In genomic region chr17:79921411-79922160, GRCh38 we compare ENCODE assay signal across 13 cellular contexts.
DNase-seq lines count a peak whose midpoint lies in the region; ATAC-seq and TF ChIP-seq lines count a peak whose summit lies in the region.
"Had no signal": no experiment of that assay in that cellular context is flagged by ENCODE, and none has a peak within 500 bp of the region (broad histone marks: within the 10 kb centered on the region; RNA-seq: fewer than 3 reads in every experiment).

No MANE protein-coding gene starts in this region.

- TF ChIP-seq EP300 in SK-N-SH (IDR thresholded peaks at IDR 0.05; ENCODE audit: borderline replicate concordance in 1 of 2, low read depth in 1 of 2, low read length in 1 of 2) = no peak

- H3K4me1 ChIP-seq in A673 (ENCODE audit: insufficient read depth, low read length, poor library complexity, severe bottlenecking) = peaks cover 7% of the 10 kb centered on the region
- H3K4me1 ChIP-seq in BLaER1 treated with 17β-estradiol and CSF1 and Interleukin-3, amounts not matched to agents 10 nM and 100 nM = peaks cover 0 to 43% (median 30%) of the 10 kb centered on the region in 10 experiments; a peak in 15 of 20 replicates
- peaks cover 9 to 27% of the 10 kb centered on the region in 2 experiments; a peak in 2 of 4 replicates for H3K4me1 ChIP-seq in SK-N-SH (ENCODE audit: control insufficient read depth in 1 of 2, insufficient read depth in 2 of 2, low read depth in 1 of 2, low read length in 1 of 2)

- no peak for TF ChIP-seq RAD21 in SK-N-SH (IDR thresholded peaks at IDR 0.05; ENCODE audit: low read length)

- H3K27ac Mint-ChIP-seq in WTC11 (no peak overlapping the region), memory B cell (no peak overlapping the region)
- H3K27ac Mint-ChIP-seq: activated T-cell treated with anti-CD3 and anti-CD28 coated beads, Interleukin-2, amount 50 U/mL, for 72 hours had no signal

- DNase-seq in A673 (ENCODE audit: low spot score) (no peak), WTC11 (ENCODE audit: low spot score) (no peak), memory B cell (ENCODE audit: low spot score in 2 of 2) (no peak), SK-N-SH (no peak)
- DNase-seq in stimulated activated CD4-positive, alpha-beta T cell treated with anti-CD3 and anti-CD28 coated beads, Interleukin-4, amount 100 ng/mL, for 1 hour = no peak
- DNase-seq: activated T-cell treated with anti-CD3 and anti-CD28 coated beads, Interleukin-2, amount 50 U/mL, for 72 hours; gastrocnemius medialis; stimulated activated CD4-positive, alpha-beta T cell treated with anti-CD3 and anti-CD28 coated beads, Interleukin-2, amount 100 ng/mL, for 48 hours; stimulated activated naive CD4-positive, alpha-beta T cell had no signal

- no peak for TF ChIP-seq CTCF in A673 (conservative IDR thresholded peaks at IDR 0.05; ENCODE audit: low read depth, low read length)
- no peak for TF ChIP-seq CTCF in WTC11 (IDR thresholded peaks at IDR 0.05)
- TF ChIP-seq CTCF in SK-N-SH (IDR thresholded peaks at IDR 0.05) = no peak

- no peak overlapping the region for H2AFZ ChIP-seq in SK-N-SH (ENCODE audit: low read depth)

- CTCF ChIA-PET in A673 (lab: Charles Lee) = no interaction called here
- CTCF ChIA-PET in WTC11 (lab: Charles Lee) = interaction anchor here (0.7 to 3.5 kb wide), 10 partner anchors 15 to 132 kb away, joined by 3 to 10 read pairs (median 3); partner anchors contain the start of gene CBX4
- CTCF ChIA-PET in SK-N-SH (lab: Yijun Ruan, JAX) = interaction anchor here (0.6 to 14.1 kb wide), 6 partner anchors 9 to 847 kb away, joined by 3 to 182 read pairs (median 4); partner anchors contain the start of gene CBX4

- H3F3A ChIP-seq in SK-N-SH (replicated peaks; ENCODE audit: insufficient read depth) = no peaks in the 10 kb centered on the region

- H3K36me3 Mint-ChIP-seq in WTC11 = no peaks in the 10 kb centered on the region
- H3K36me3 Mint-ChIP-seq in memory B cell = no peaks in the 10 kb centered on the region

- no peaks in the 10 kb centered on the region for H3K27me3 ChIP-seq in A673 (replicated peaks; ENCODE audit: insufficient read depth, low read depth, low read length, poor library complexity)
- H3K27me3 ChIP-seq in BLaER1 treated with 17β-estradiol and CSF1 and Interleukin-3, amounts not matched to agents 10 nM and 100 nM = peaks cover 12 to 30% (median 18%) of the 10 kb centered on the region in 11 experiments; a peak in 20 of 22 replicates
- no peaks in the 10 kb centered on the region for H3K27me3 ChIP-seq in SK-N-SH (ENCODE audit: insufficient read depth)

- peak overlapping the region in 8 of 11 experiments; percentile 18 to 60 (median 42); a peak in 12 of 22 replicates for H3K4me2 ChIP-seq in BLaER1 treated with 17β-estradiol and CSF1 and Interleukin-3, amounts not matched to agents 10 nM and 100 nM
- H3K4me2 ChIP-seq in SK-N-SH = no peak overlapping the region

- POLR2A ChIA-PET in A673 (lab: Charles Lee; ENCODE audit: low non-redundant PET) = no interaction called here
- POLR2A ChIA-PET in WTC11 (lab: Charles Lee) = no interaction called here
- POLR2A ChIA-PET in SK-N-SH (lab: Yijun Ruan, JAX) = no interaction called here

- WGBS in SK-N-SH (ENCODE audit: low lambda C conversion rate) = 79% methylated on average over 25 of the region's 29 CpGs

- H4K20me1 ChIP-seq in BLaER1 treated with 17β-estradiol and CSF1 and Interleukin-3, amounts not matched to agents 10 nM and 100 nM = peaks cover 0 to 10% (median 0%) of the 10 kb centered on the region in 11 experiments; a peak in 8 of 22 replicates
- H4K20me1 ChIP-seq in SK-N-SH (ENCODE audit: insufficient read depth) = no peaks in the 10 kb centered on the region

- no peaks in the 10 kb centered on the region for H3K9me2 ChIP-seq in SK-N-SH

- no peaks in the 10 kb centered on the region for H3K79me2 ChIP-seq in SK-N-SH (ENCODE audit: insufficient read depth)

- H3K9ac ChIP-seq in BLaER1 treated with 17β-estradiol and CSF1 and Interleukin-3, amounts not matched to agents 10 nM and 100 nM = no peak overlapping the region
- H3K9ac ChIP-seq in SK-N-SH = no peak overlapping the region

- H3K27me3 Mint-ChIP-seq in WTC11 (ENCODE audit: low read depth) (no peaks in the 10 kb centered on the region), memory B cell (peaks cover 15% of the 10 kb centered on the region)

- peak overlapping the region; percentile 25 for H3K4me3 ChIP-seq in A673 (ENCODE audit: low read depth, low read length, poor library complexity, severe bottlenecking)
- H3K4me3 ChIP-seq in BLaER1 treated with 17β-estradiol and CSF1 and Interleukin-3, amounts not matched to agents 10 nM and 100 nM = no peak overlapping the region
- H3K4me3 ChIP-seq in SK-N-SH (ENCODE audit: low read depth in 2 of 2, low read length in 1 of 2) = no peak overlapping the region
- H3K4me3 ChIP-seq: gastrocnemius medialis had no signal

- no peak for ATAC-seq in WTC11
- ATAC-seq in memory B cell (ENCODE audit: low read depth) = peak; percentile 49
- no peak for ATAC-seq in HG02798 (IDR thresholded peaks at IDR 0.05; ENCODE audit: poor library complexity, unreplicated experiment)
- no peak for ATAC-seq in GM21447 (IDR thresholded peaks at IDR 0.05; ENCODE audit: unreplicated experiment)
- ATAC-seq: gastrocnemius medialis, HCT116 had no signal

- intact Hi-C loops in A673 (cut with micrococcal nuclease; ENCODE audit: unreplicated experiment) = loop anchor here (5.0 kb wide), 1 partner anchor 179 kb away; no protein-coding TSS in a partner anchor

- H3K27ac ChIP-seq in A673 (ENCODE audit: low read depth, low read length, poor library complexity, severe bottlenecking) = no peak overlapping the region
- H3K27ac ChIP-seq in BLaER1 treated with 17β-estradiol and CSF1 and Interleukin-3, amounts not matched to agents 10 nM and 100 nM = no peak overlapping the region
- H3K27ac ChIP-seq in SK-N-SH (ENCODE audit: low read depth in 2 of 2, low read length in 1 of 2) = no peak overlapping the region
- H3K27ac ChIP-seq: gastrocnemius medialis had no signal

- no peak overlapping the region for H3K4me3 Mint-ChIP-seq in WTC11
- H3K4me3 Mint-ChIP-seq in memory B cell = peak overlapping the region; percentile 42

- H3K9me3 ChIP-seq in A673 (ENCODE audit: low read depth, low read length, poor library complexity, severe bottlenecking) (no peaks in the 10 kb centered on the region), SK-N-SH (no peaks in the 10 kb centered on the region)
- H3K9me3 ChIP-seq in BLaER1 treated with 17β-estradiol and CSF1 and Interleukin-3, amounts not matched to agents 10 nM and 100 nM (replicated peaks in 1 of 11) = no peaks in the 10 kb centered on the region
- H3K9me3 ChIP-seq: gastrocnemius medialis had no signal

- H3K9me3 Mint-ChIP-seq in WTC11 (no peaks in the 10 kb centered on the region), memory B cell (no peaks in the 10 kb centered on the region)
- H3K9me3 Mint-ChIP-seq: activated T-cell treated with anti-CD3 and anti-CD28 coated beads, Interleukin-2, amount 50 U/mL, for 72 hours had no signal

- H3K4me1 Mint-ChIP-seq in WTC11 = peaks cover 11% of the 10 kb centered on the region
- peaks cover 14% of the 10 kb centered on the region for H3K4me1 Mint-ChIP-seq in memory B cell

- H3K36me3 ChIP-seq in A673 (ENCODE audit: insufficient read depth, low read length, poor library complexity, severe bottlenecking) (no peaks in the 10 kb centered on the region), SK-N-SH (replicated peaks in 1 of 2; ENCODE audit: control insufficient read depth in 1 of 2, insufficient read depth in 2 of 2, low read length in 1 of 2) (no peaks in the 10 kb centered on the region)
- H3K36me3 ChIP-seq in BLaER1 treated with 17β-estradiol and CSF1 and Interleukin-3, amounts not matched to agents 10 nM and 100 nM = no peaks in the 10 kb centered on the region
- H3K36me3 ChIP-seq: gastrocnemius medialis had no signal

- no TSS peak for BruUV-seq in A673 (replicated peaks; lab: Mats Ljungman, UMichigan)

TF ChIP-seq in WTC11, 78 proteins besides CTCF, POLR2A, EP300 and RAD21:
- TF ChIP-seq ESRRA (CRISPR knock-in tag; IDR thresholded peaks at IDR 0.05; ENCODE audit: borderline replicate concordance) (peak; percentile 93), GTF2I (CRISPR knock-in tag; conservative IDR thresholded peaks at IDR 0.05) (peak; percentile 54; the same call in 1 of the 2 replicates), RORB (CRISPR knock-in tag; IDR thresholded peaks at IDR 0.05) (no peak)
TF ChIP-seq in WTC11: peak in this region for 2.

TF ChIP-seq in SK-N-SH, 30 proteins besides CTCF, POLR2A, EP300 and RAD21 (continues in another document):
- TF ChIP-seq GABPA (IDR thresholded peaks at IDR 0.05; ENCODE audit: low read depth) (no peak), SIN3A (IDR thresholded peaks at IDR 0.05; ENCODE audit: borderline replicate concordance, low read depth, low read length) (no peak), EZH2phosphoT487 (IDR thresholded peaks at IDR 0.05; ENCODE audit: borderline replicate concordance, low read depth) (no peak), MEF2A (IDR thresholded peaks at IDR 0.05; ENCODE audit: borderline replicate concordance, low read depth) (no peak), POLR2AphosphoS5 (IDR thresholded peaks at IDR 0.05; ENCODE audit: low read depth, low read length) (no peak), MAX (IDR thresholded peaks at IDR 0.05; ENCODE audit: low read depth) (no peak), IRF3 (IDR thresholded peaks at IDR 0.05; ENCODE audit: low read depth, low read length) (no peak), YY1 (IDR thresholded peaks at IDR 0.05; ENCODE audit: low read depth) (no peak), RCOR1 (IDR thresholded peaks at IDR 0.05; ENCODE audit: low read length) (no peak), JUND (IDR thresholded peaks at IDR 0.05) (no peak), RFX5 (IDR thresholded peaks at IDR 0.05; ENCODE audit: low read length) (no peak), TAF1 (IDR thresholded peaks at IDR 0.05; ENCODE audit: borderline replicate concordance, low read depth, low read length) (no peak), TEAD4 (IDR thresholded peaks at IDR 0.05; ENCODE audit: borderline replicate concordance, insufficient read depth) (no peak)
